In genomic region chr6:169214789-169215188, GRCh38 we compare ENCODE assay signal across 8 cellular contexts. TPM values are rescaled to one million over a fixed set of nuclear protein-coding genes. Genes with fewer than 3 reads are reported as not detected.
DNase-seq lines count a peak whose midpoint lies in the region; ATAC-seq and TF ChIP-seq lines count a peak whose summit lies in the region.
"Not testable (repeated sequence)": the region's sequence is repeated elsewhere in the genome, so short reads cannot be mapped to it uniquely, and the experiment has no call there.

No MANE protein-coding gene starts in this region.

- peak overlapping the region; percentile 22 for H3K4me3 Mint-ChIP-seq in memory B cell

- H3K4me1 ChIP-seq in gastroesophageal sphincter (peaks cover 7 to 42% (median 19%) of the 10 kb centered on the region in 3 donors), rectal smooth muscle tissue (ENCODE audit: control insufficient read depth, insufficient read depth, low read length) (peaks cover 20% of the 10 kb centered on the region)
- H3K4me1 ChIP-seq in upper lobe of right lung: not testable (repeated sequence)

- peak; percentile 93 for DNase-seq in ELR (ENCODE audit: low read depth)
- peak; percentile 50 for DNase-seq in NK-92 treated with Interleukin-12 subunit alpha and Interleukin-12 subunit beta, amount 100 ng/mL, for 24 hours (lab: John Stamatoyannopoulos, UW)
- peak; percentile 41 for DNase-seq in activated CD8-positive, alpha-beta memory T cell treated with anti-CD3 and anti-CD28 coated beads for 24 hours
- not testable (repeated sequence) for DNase-seq in memory B cell (ENCODE audit: low spot score in 2 of 2); upper lobe of right lung

- H3K27me3 ChIP-seq in gastroesophageal sphincter; rectal smooth muscle tissue (ENCODE audit: control insufficient read depth, insufficient read depth, low read length); upper lobe of right lung: not testable (repeated sequence)

- H3K4me1 Mint-ChIP-seq in memory B cell: peaks cover 16% of the 10 kb centered on the region

- H3K27ac ChIP-seq in cingulate gyrus (ENCODE audit: low read depth, low read length) (peak overlapping the region; percentile 90), gastroesophageal sphincter (peak overlapping the region; percentile 60 to 94 (median 89)), rectal smooth muscle tissue (ENCODE audit: low read depth, low read length) (peak overlapping the region; percentile 97), upper lobe of right lung (peak overlapping the region; percentile 75)

- not testable (repeated sequence) for H3K9ac ChIP-seq in rectal smooth muscle tissue (ENCODE audit: low read length)

- peaks cover 32% of the 10 kb centered on the region for H3K36me3 Mint-ChIP-seq in memory B cell

- H3K4me3 ChIP-seq in gastroesophageal sphincter (peak overlapping the region in 1 of 2 donors; percentile 35), rectal smooth muscle tissue (ENCODE audit: low read length) (peak overlapping the region; percentile 2)
- H3K4me3 ChIP-seq in upper lobe of right lung: not testable (repeated sequence)

- H3K9me3 Mint-ChIP-seq in memory B cell: peaks cover 25% of the 10 kb centered on the region

- ATAC-seq in gastroesophageal sphincter (peak; percentile 84), upper lobe of right lung (peak; percentile 14)
- ATAC-seq in memory B cell (ENCODE audit: low read depth): not testable (repeated sequence)

- TF ChIP-seq POLR2A in gastroesophageal sphincter (IDR thresholded peaks at IDR 0.05): not testable (repeated sequence)

- not testable (repeated sequence) for TF ChIP-seq CTCF in gastroesophageal sphincter (IDR thresholded peaks at IDR 0.05); upper lobe of right lung (IDR thresholded peaks at IDR 0.05)

- not testable (repeated sequence) for H3K27ac Mint-ChIP-seq in memory B cell

- H3K36me3 ChIP-seq in gastroesophageal sphincter; rectal smooth muscle tissue (ENCODE audit: control insufficient read depth, insufficient read depth, low read length); upper lobe of right lung: not testable (repeated sequence)

- not testable (repeated sequence) for H3K27me3 Mint-ChIP-seq in memory B cell

- intact Hi-C loops in upper lobe of right lung (cut with DNase I): not testable (repeated sequence)

- 2 to 16% methylated on average over 3 of the region's 3 CpGs for WGBS in gastroesophageal sphincter (ENCODE audit: low coverage in 1 of 2), 2 donors

- not testable (repeated sequence) for H3K9me3 ChIP-seq in gastroesophageal sphincter, upper lobe of right lung

- TF ChIP-seq EP300 in gastroesophageal sphincter (IDR thresholded peaks at IDR 0.05): not testable (repeated sequence)

RNA-seq across cellular contexts. Expression of gene THBS2, which starts 38.9 kb away (rescaled TPM):
- total RNA-seq in gastroesophageal sphincter: 10 to 100 TPM; 21.5 to 41.9 (median 35.7) TPM
- total RNA-seq in upper lobe of right lung: 23.7 TPM
